ENCODE assay signal across 10 cellular contexts in genomic region chr7:104963991-104964385, GRCh38. TPM values are rescaled to one million over a fixed set of nuclear protein-coding genes. Genes with fewer than 3 reads are reported as not detected.
DNase-seq lines count a peak whose midpoint lies in the region; ATAC-seq and TF ChIP-seq lines count a peak whose summit lies in the region.
"Had no signal": no experiment of that assay in that cellular context is flagged by ENCODE, and none has a peak within 500 bp of the region (broad histone marks: within the 10 kb centered on the region; RNA-seq: fewer than 3 reads in every experiment).

No MANE protein-coding gene starts in this region.

- DNase-seq in MCF 10A (ENCODE audit: unreplicated experiment) = peak; percentile 78
- no peak for DNase-seq in breast epithelium (ENCODE audit: low spot score in 2 of 2)
- peak; percentile 29 for DNase-seq in SHP77 treated with DMSO at 0.1 percent for 48 hours (lab: John Stamatoyannopoulos, UW)
- peak; percentile 87 for DNase-seq in fibroblast of pulmonary artery (ENCODE audit: low read depth)
- no peak for DNase-seq in thoracic aorta (ENCODE audit: low spot score)
- DNase-seq in occipital lobe (lab: John Stamatoyannopoulos, UW) = no peak
- DNase-seq in SKM-1 treated with dmso at 0.1 percent for 144 hours (lab: John Stamatoyannopoulos, UW; ENCODE audit: unreplicated experiment) = no peak
- DNase-seq: activated effector memory CD4-positive, alpha-beta T cell treated with anti-CD3 and anti-CD28 coated beads, Interleukin-2, amount 50 U/mL, for 16 hours; C1 segment of cervical spinal cord had no signal

- H3K27ac Mint-ChIP-seq in MCF 10A (ENCODE audit: low read depth, unreplicated experiment) = no peak overlapping the region

- no peak for TF ChIP-seq POLR2A in breast epithelium (IDR thresholded peaks at IDR 0.05)

- H3K4me1 Mint-ChIP-seq in MCF 10A (ENCODE audit: insufficient read depth, unreplicated experiment) = peaks cover 17% of the 10 kb centered on the region

- ATAC-seq in thoracic aorta (ENCODE audit: insufficient number of reproducible peaks, low FRiP score, low read depth) (no peak), HG03432 (IDR thresholded peaks at IDR 0.05; ENCODE audit: unreplicated experiment) (no peak)

- intact Hi-C loops in MCF 10A (cut with micrococcal nuclease) (no loop called here), breast epithelium (cut with DNase I; ENCODE audit: low total_unique reads) (no loop called here)

- H3K9me3 ChIP-seq in breast epithelium = no peaks in the 10 kb centered on the region
- no peaks in the 10 kb centered on the region for H3K9me3 ChIP-seq in thoracic aorta

- H3K36me3 ChIP-seq in breast epithelium (no peaks in the 10 kb centered on the region), thoracic aorta (no peaks in the 10 kb centered on the region)

- no peaks in the 10 kb centered on the region for H3K27me3 ChIP-seq in breast epithelium
- H3K27me3 ChIP-seq in thoracic aorta (replicated peaks; ENCODE audit: insufficient read depth) = no peaks in the 10 kb centered on the region

- H3K4me1 ChIP-seq in breast epithelium (no peaks in the 10 kb centered on the region), thoracic aorta (ENCODE audit: control insufficient read depth in 1 of 2, low read depth in 2 of 2) (peaks cover 29 to 76% of the 10 kb centered on the region in 2 donors)

- H3K4me3 ChIP-seq in breast epithelium (no peak overlapping the region), fibroblast of pulmonary artery (replicated peaks; ENCODE audit: low read depth, low read length) (no peak overlapping the region), thoracic aorta (no peak overlapping the region)

- POLR2A ChIA-PET in MCF 10A (lab: Yijun Ruan, JAX) = interaction anchor here (0.9 to 9.5 kb wide), 6 partner anchors 8 to 1657 kb away, joined by 3 to 87 read pairs (median 4); partner anchors contain the start of gene KMT2E

- H3K9me3 Mint-ChIP-seq in MCF 10A (ENCODE audit: unreplicated experiment) = no peaks in the 10 kb centered on the region

- BruUV-seq in MCF 10A (replicated peaks; lab: Mats Ljungman, UMichigan) = no TSS peak

- H3K27me3 Mint-ChIP-seq in MCF 10A (ENCODE audit: insufficient read depth, unreplicated experiment) = no peaks in the 10 kb centered on the region

- no peak overlapping the region for H3K4me3 Mint-ChIP-seq in MCF 10A (ENCODE audit: unreplicated experiment)

- H3K36me3 Mint-ChIP-seq in MCF 10A (ENCODE audit: insufficient read depth, unreplicated experiment) = peaks cover 6% of the 10 kb centered on the region

- CTCF ChIA-PET in MCF 10A (lab: Yijun Ruan, JAX) = interaction anchor here (0.9 to 4.2 kb wide), 6 partner anchors 17 to 76 kb away, joined by 3 to 22 read pairs (median 4); no protein-coding TSS in a partner anchor

- H3K27ac ChIP-seq in breast epithelium (peak overlapping the region in 1 of 2 donors; percentile 58), thoracic aorta (peak overlapping the region; percentile 53 to 63)

- TF ChIP-seq CTCF in MCF 10A (IDR thresholded peaks at IDR 0.05; ENCODE audit: unreplicated experiment) = no peak
- TF ChIP-seq CTCF in breast epithelium (IDR thresholded peaks at IDR 0.05) = no peak
- no peak for TF ChIP-seq CTCF in fibroblast of pulmonary artery (IDR thresholded peaks at IDR 0.05; ENCODE audit: low read length, missing control alignments)
- TF ChIP-seq CTCF in thoracic aorta (IDR thresholded peaks at IDR 0.05) = no peak

RNA-seq across cellular contexts. Expression of gene KMT2E, which starts 50.0 kb away (rescaled TPM):
- 49.7 and 53.1 TPM in 2 replicates for total RNA-seq in MCF 10A (2022)
- 100 to 1,000 TPM in 2 of 3 donors, 10 to 100 TPM in 1; 88.2 to 184 (median 168) TPM for total RNA-seq in breast epithelium
- total RNA-seq in thoracic aorta = 100 to 1,000 TPM; 139 to 140 TPM
- total RNA-seq in occipital lobe = 261 TPM

Comparison
In these comparisons a context has a peak if more than half of its experiments do, and no peak if none do; other contexts are left out.
1. DNase-seq: peak in MCF 10A (single experiment), SHP77 treated with DMSO at 0.1 percent for 48 hours (single experiment) and fibroblast of pulmonary artery (single experiment); none in breast epithelium (0 of 2), thoracic aorta (single experiment), occipital lobe (single experiment) and SKM-1 treated with dmso at 0.1 percent for 144 hours (single experiment).